20 cellular contexts compared by ENCODE assay signal in genomic region chr19:19083413-19084178, GRCh38. TPM values are rescaled to one million over a fixed set of nuclear protein-coding genes. Genes with fewer than 3 reads are reported as not detected.
DNase-seq lines count a peak whose midpoint lies in the region; ATAC-seq, FAIRE-seq and TF ChIP-seq lines count a peak whose summit lies in the region.
"Had no signal": no experiment of that assay in that cellular context is flagged by ENCODE, and none has a peak within 500 bp of the region (broad histone marks: within the 10 kb centered on the region; RNA-seq: fewer than 3 reads in every experiment).

No MANE protein-coding gene starts in this region.

- H3K9ac ChIP-seq in K562 (ENCODE audit: insufficient read depth in 1 of 2, low read depth in 2 of 2, low read length in 2 of 2): peak overlapping the region in 1 of 2 experiments; percentile 45; a peak in 1 of 4 replicates
- H3K9ac ChIP-seq in Karpas-422 (ENCODE audit: low read length): no peak overlapping the region

- no peaks in the 10 kb centered on the region for H3K36me3 Mint-ChIP-seq in MCF 10A (ENCODE audit: insufficient read depth, unreplicated experiment)
- H3K36me3 Mint-ChIP-seq in activated T-helper 2 cell treated with anti-CD3 and anti-CD28 coated beads, Interferon-gamma antibody, Interleukin-2, Interleukin-4, amounts not matched to agents 10 μg/mL and 5 μg/mL and 100 μg/mL, durations not matched to agents 14 hours and 24 hours and 36 hours (ENCODE audit: low read depth): no peaks in the 10 kb centered on the region

- H3K27me3 ChIP-seq in H7 (ENCODE audit: control insufficient read depth, insufficient read depth, low read length): peaks cover 1% of the 10 kb centered on the region; the same call in 1 of the 2 replicates
- H3K27me3 ChIP-seq in K562 (ENCODE audit: control insufficient read depth in 2 of 2, insufficient read depth in 2 of 2, low read length in 2 of 2): no peaks in the 10 kb centered on the region
- no peaks in the 10 kb centered on the region for H3K27me3 ChIP-seq in psoas muscle (ENCODE audit: insufficient read depth in 3 of 3, low read length in 2 of 3)
- H3K27me3 ChIP-seq in Karpas-422 (ENCODE audit: low read length): no peaks in the 10 kb centered on the region

- no peaks in the 10 kb centered on the region for H3K9me3 Mint-ChIP-seq in MCF 10A (ENCODE audit: unreplicated experiment)
- H3K9me3 Mint-ChIP-seq in activated T-helper 2 cell treated with anti-CD3 and anti-CD28 coated beads, Interferon-gamma antibody, Interleukin-2, Interleukin-4, amounts not matched to agents 10 μg/mL and 5 μg/mL and 100 μg/mL, durations not matched to agents 14 hours and 24 hours and 36 hours: no peaks in the 10 kb centered on the region
- H3K9me3 Mint-ChIP-seq: CD14-positive monocyte had no signal

- no peaks in the 10 kb centered on the region for H3K9me3 ChIP-seq in K562 (replicated peaks; ENCODE audit: control insufficient read depth, insufficient read depth, low read depth, low read length)
- H3K9me3 ChIP-seq in psoas muscle: no peaks in the 10 kb centered on the region
- no peaks in the 10 kb centered on the region for H3K9me3 ChIP-seq in Karpas-422 (ENCODE audit: low read length)

- no peak overlapping the region for H3K4me3 ChIP-seq in H7 (ENCODE audit: insufficient read depth, low read depth, low read length)
- H3K4me3 ChIP-seq in K562: no peak overlapping the region
- H3K4me3 ChIP-seq in psoas muscle: no peak overlapping the region
- H3K4me3 ChIP-seq in Karpas-422 (ENCODE audit: low read length): no peak overlapping the region
- H3K4me3 ChIP-seq: GM12878 had no signal

- H3K27ac ChIP-seq in K562 (ENCODE audit: extremely low read depth, low read depth, low read length) (no peak overlapping the region), psoas muscle (no peak overlapping the region), Karpas-422 (ENCODE audit: low read length) (no peak overlapping the region)

- no peak for FAIRE-seq in K562 (lab: Jason Lieb, UNC)
- FAIRE-seq: GM12878, GM18507 had no signal

- H3K4me2 ChIP-seq in K562 (ENCODE audit: insufficient read depth, low read length) (no peak overlapping the region), Karpas-422 (ENCODE audit: low read depth, low read length, poor library complexity, severe bottlenecking) (no peak overlapping the region)

- TF ChIP-seq CTCF in K562 (IDR thresholded peaks at IDR 0.05 in 2 of 3, conservative IDR thresholded peaks at IDR 0.05 in 1 of 3; ENCODE audit: insufficient read depth in 2 of 3, low read depth in 1 of 3, low read length in 3 of 3) (no peak), psoas muscle (IDR thresholded peaks at IDR 0.05) (no peak), MCF 10A (IDR thresholded peaks at IDR 0.05; ENCODE audit: unreplicated experiment) (no peak)

- H3K79me2 ChIP-seq in K562 (ENCODE audit: control insufficient read depth, insufficient read depth, low read length): peaks cover 22% of the 10 kb centered on the region
- no peaks in the 10 kb centered on the region for H3K79me2 ChIP-seq in Karpas-422 (ENCODE audit: low read length)

- POLR2A ChIA-PET in K562 (lab: Yijun Ruan, JAX) (interaction anchor here (1.1 kb wide), 1 partner anchor 15 kb away, joined by 3 read pairs; no protein-coding TSS in a partner anchor), MCF 10A (lab: Yijun Ruan, JAX) (no interaction called here)

- H2AFZ ChIP-seq in K562 (ENCODE audit: low read depth, low read length) (no peak overlapping the region), Karpas-422 (ENCODE audit: low read length) (no peak overlapping the region)

- DNase-seq in H7 (peak; percentile 39), K562 (ENCODE audit: extremely low read depth in 1 of 4, low spot score in 3 of 4) (no peak), left lobe of liver (ENCODE audit: low spot score) (no peak), psoas muscle (peak; percentile 41 to 78), Karpas-422 (no peak), MCF 10A (ENCODE audit: unreplicated experiment) (no peak)
- no peak for DNase-seq in activated T-helper 2 cell treated with anti-CD3 and anti-CD28 coated beads, Interferon-gamma antibody, Interleukin-2, Interleukin-4, amounts not matched to agents 10 μg/mL and 5 μg/mL and 100 μg/mL, durations not matched to agents 14 hours and 24 hours and 36 hours (ENCODE audit: low spot score)
- DNase-seq: AML-193, DMS 273 treated with DMSO at 0.1 percent for 48 hours, GDM1, Kasumi-1, NCI-H1105, NCI-H1694 treated with DMSO at 0.1 percent for 48 hours, NCI-H345, NCI-H526 treated with DMSO at 0.1 percent for 48 hours, OCI-M1 had no signal

- H3K4me1 ChIP-seq in K562 (replicated peaks in 1 of 2; ENCODE audit: control insufficient read depth in 2 of 2, insufficient read depth in 2 of 2, low read length in 2 of 2) (peaks cover 7 to 16% of the 10 kb centered on the region in 2 experiments; a peak in 2 of 5 replicates), psoas muscle (peaks cover 4% of the 10 kb centered on the region), Karpas-422 (ENCODE audit: low read length) (no peaks in the 10 kb centered on the region)

- H3K36me3 ChIP-seq in H7 (replicated peaks; ENCODE audit: control insufficient read depth, insufficient read depth, low read length) (no peaks in the 10 kb centered on the region), K562 (ENCODE audit: control insufficient read depth, insufficient read depth, low read length) (peaks cover 15% of the 10 kb centered on the region; the same call in 2 of the 3 replicates), psoas muscle (ENCODE audit: insufficient read depth in 1 of 2, low read depth in 1 of 2) (peaks cover 0 to 11% of the 10 kb centered on the region in 2 donors), Karpas-422 (ENCODE audit: insufficient read depth, low read length) (no peaks in the 10 kb centered on the region)

- no peak for TF ChIP-seq POLR2A in K562 (conservative IDR thresholded peaks at IDR 0.05)

- H4K20me1 ChIP-seq in K562 (replicated peaks; ENCODE audit: control insufficient read depth, insufficient read depth, low read length) (peaks cover 6% of the 10 kb centered on the region; the same call in 1 of the 2 replicates), Karpas-422 (ENCODE audit: insufficient read depth, low read depth, low read length) (no peaks in the 10 kb centered on the region)

- 93% methylated on average over 7 of the region's 10 CpGs for WGBS in K562 (ENCODE audit: insufficient coverage, low coverage, missing lambda C conversion rate)
- WGBS in psoas muscle, 3 donors: 59 to 71% (median 65%) methylated on average over 10 of the region's 10 CpGs

- ATAC-seq in K562 (no peak), left lobe of liver (peak; percentile 20), psoas muscle (peak; percentile 57 to 78 (median 70)), GM18867 (IDR thresholded peaks at IDR 0.05; ENCODE audit: unreplicated experiment) (no peak)
- ATAC-seq: GM12878 had no signal

- no peak overlapping the region for H3K27ac Mint-ChIP-seq in MCF 10A (ENCODE audit: low read depth, unreplicated experiment)
- H3K27ac Mint-ChIP-seq in activated T-helper 2 cell treated with anti-CD3 and anti-CD28 coated beads, Interferon-gamma antibody, Interleukin-2, Interleukin-4, amounts not matched to agents 10 μg/mL and 5 μg/mL and 100 μg/mL, durations not matched to agents 14 hours and 24 hours and 36 hours: no peak overlapping the region
- H3K27ac Mint-ChIP-seq: CD14-positive monocyte had no signal

- H3K27me3 Mint-ChIP-seq in MCF 10A (ENCODE audit: insufficient read depth, unreplicated experiment): no peaks in the 10 kb centered on the region
- no peaks in the 10 kb centered on the region for H3K27me3 Mint-ChIP-seq in activated T-helper 2 cell treated with anti-CD3 and anti-CD28 coated beads, Interferon-gamma antibody, Interleukin-2, Interleukin-4, amounts not matched to agents 10 μg/mL and 5 μg/mL and 100 μg/mL, durations not matched to agents 14 hours and 24 hours and 36 hours (ENCODE audit: low read depth)

- no peak for TF ChIP-seq RAD21 in K562 (CRISPR knock-in tag; conservative IDR thresholded peaks at IDR 0.05 in 1 of 2, IDR thresholded peaks at IDR 0.05 in 1 of 2)

- in situ Hi-C loops in K562 (cut with MboI): no loop called here

- BruUV-seq in K562 (replicated peaks; lab: Mats Ljungman, UMichigan) (no TSS peak), MCF 10A (replicated peaks; lab: Mats Ljungman, UMichigan) (no TSS peak)

- TF ChIP-seq EP300 in K562 (IDR thresholded peaks at IDR 0.05; ENCODE audit: low read length): no peak

- H3K4me3 Mint-ChIP-seq in MCF 10A (ENCODE audit: unreplicated experiment): no peak overlapping the region
- H3K4me3 Mint-ChIP-seq in activated T-helper 2 cell treated with anti-CD3 and anti-CD28 coated beads, Interferon-gamma antibody, Interleukin-2, Interleukin-4, amounts not matched to agents 10 μg/mL and 5 μg/mL and 100 μg/mL, durations not matched to agents 14 hours and 24 hours and 36 hours (ENCODE audit: low read depth): no peak overlapping the region
- H3K4me3 Mint-ChIP-seq: CD14-positive monocyte had no signal

- intact Hi-C loops in K562 (cut with micrococcal nuclease) (no loop called here), psoas muscle (cut with DNase I) (no loop called here), MCF 10A (cut with micrococcal nuclease) (no loop called here)
- intact Hi-C loops in activated T-helper 2 cell treated with anti-CD3 and anti-CD28 coated beads, Interferon-gamma antibody, Interleukin-2, Interleukin-4, amounts not matched to agents 10 μg/mL and 5 μg/mL and 100 μg/mL, durations not matched to agents 14 hours and 24 hours and 36 hours (cut with micrococcal nuclease): no loop called here

- CTCF ChIA-PET in K562 (lab: Yijun Ruan, JAX; ENCODE audit: low intra/inter-chr PET ratio): no interaction called here
- CTCF ChIA-PET in MCF 10A (lab: Yijun Ruan, JAX): no interaction called here

- peaks cover 4% of the 10 kb centered on the region for H3K9me1 ChIP-seq in K562 (ENCODE audit: control insufficient read depth, insufficient read depth, low read length)

- no peaks in the 10 kb centered on the region for H3K9me2 ChIP-seq in Karpas-422 (replicated peaks; ENCODE audit: insufficient read depth, low read length)

- no peaks in the 10 kb centered on the region for H3K4me1 Mint-ChIP-seq in MCF 10A (ENCODE audit: insufficient read depth, unreplicated experiment)
- H3K4me1 Mint-ChIP-seq in activated T-helper 2 cell treated with anti-CD3 and anti-CD28 coated beads, Interferon-gamma antibody, Interleukin-2, Interleukin-4, amounts not matched to agents 10 μg/mL and 5 μg/mL and 100 μg/mL, durations not matched to agents 14 hours and 24 hours and 36 hours (ENCODE audit: low read depth): no peaks in the 10 kb centered on the region

RNA-seq across cellular contexts. Expression of gene SLC25A42, which starts 19.8 kb away (rescaled TPM):
- total RNA-seq in H7 (2014; rRNA removed; shearing (Covaris generic)): 4.8 and 8.0 TPM in 2 replicates
- total RNA-seq in K562 (2011; cell fraction: chromatin; rRNA removed; ENCODE audit: low replicate concordance): 32.0 and 85.4 TPM in 2 replicates
- 50.1 and 57.7 TPM in 2 replicates for total RNA-seq in K562 (2011; cell fraction: nucleolus; rRNA removed)
- 45.2 and 57.4 TPM in 2 replicates for total RNA-seq in K562 (2011; cell fraction: nucleoplasm; rRNA removed)
- 14.1 and 15.1 TPM in 2 replicates for total RNA-seq in K562 (2014; rRNA removed)
- total RNA-seq in K562 (2014; rRNA removed; fragmentation: Illumina TruSeq; extraction: Trizol): 7.9 and 10.5 TPM in 2 replicates
- 8.7 and 9.9 TPM in 2 replicates for total RNA-seq in K562 (2015; rRNA removed; fragmentation: Illumina TruSeq; extraction: Trizol)
- 30.2 and 32.2 TPM in 2 replicates for total RNA-seq in K562 (2021)
- 17.0 and 19.4 TPM in 2 replicates for polyA plus RNA-seq in K562 (2011; rRNA removed)
- 21.5 and 36.4 TPM in 2 replicates for polyA plus RNA-seq in K562 (2011; cell fraction: cytosol; rRNA removed)
- polyA plus RNA-seq in K562 (2011; cell fraction: nucleus; rRNA removed): 66.0 and 91.7 TPM in 2 replicates
- polyA plus RNA-seq in K562 (2012): 17.8 and 23.7 TPM in 2 replicates
- 16.4 and 23.3 TPM in 2 replicates for polyA plus RNA-seq in K562 (2014; fragmentation: Illumina TruSeq; extraction: Trizol)
- polyA plus RNA-seq in K562 (2014; fragmentation: Nextera tagmentation; extraction: Ambion mirVana): 1 to 10 TPM in 1 of 2 experiments, under 1 TPM in 1; 0.59 to 2.0 TPM
- 24.7 and 25.5 TPM in 2 replicates for polyA plus RNA-seq in K562 (2014; rRNA removed)
- polyA minus RNA-seq in K562 (2011; rRNA and poly(A)+ RNA removed): 6.5 and 10.2 TPM in 2 replicates
- polyA minus RNA-seq in K562 (2011; cell fraction: cytosol; rRNA and poly(A)+ RNA removed): 11.4 and 14.1 TPM in 2 replicates
- polyA minus RNA-seq in K562 (2011; cell fraction: nucleus; rRNA and poly(A)+ RNA removed): 13.1 and 13.3 TPM in 2 replicates
- 77.8 TPM for total RNA-seq in left lobe of liver
- 10 to 100 TPM; 14.7 to 40.2 (median 24.5) TPM for total RNA-seq in psoas muscle
- polyA plus RNA-seq in psoas muscle: 10 to 100 TPM in 2 of 3 donors, 1 to 10 TPM in 1; 4.6 to 31.9 (median 12.2) TPM
- 4.5 and 6.2 TPM in 2 replicates for total RNA-seq in Karpas-422 (2014; rRNA removed; shearing (Covaris generic); ENCODE audit: low replicate concordance)
- total RNA-seq in MCF 10A (2022): 3.1 and 3.7 TPM in 2 replicates
- total RNA-seq in activated T-helper 2 cell treated with anti-CD3 and anti-CD28 coated beads, Interferon-gamma antibody, Interleukin-2, Interleukin-4, amounts not matched to agents 10 μg/mL and 5 μg/mL and 100 μg/mL, durations not matched to agents 14 hours and 24 hours and 36 hours: 9.1 and 9.2 TPM in 2 replicates

RNA-seq across cellular contexts. Expression of gene ARMC6, which starts 50.2 kb away (rescaled TPM):
- 69.4 and 100.0 TPM in 2 replicates for total RNA-seq in H7 (2014; rRNA removed; shearing (Covaris generic))
- total RNA-seq in K562 (2011; cell fraction: chromatin; rRNA removed; ENCODE audit: low replicate concordance): 30.4 and 88.7 TPM in 2 replicates
- total RNA-seq in K562 (2011; cell fraction: nucleolus; rRNA removed): 63.9 and 75.1 TPM in 2 replicates
- total RNA-seq in K562 (2011; cell fraction: nucleoplasm; rRNA removed): 40.5 and 41.2 TPM in 2 replicates
- total RNA-seq in K562 (2014; rRNA removed) (93.4 and 116 TPM in 2 replicates), K562 (2014; rRNA removed; fragmentation: Illumina TruSeq; extraction: Trizol) (25.9 and 40.9 TPM in 2 replicates), K562 (2015; rRNA removed; fragmentation: Illumina TruSeq; extraction: Trizol) (62.3 and 63.9 TPM in 2 replicates), K562 (2021) (69.2 and 73.4 TPM in 2 replicates), left lobe of liver (50.9 TPM), psoas muscle (10 to 100 TPM; 13.7 to 22.6 (median 18.8) TPM), MCF 10A (2022) (24.8 and 37.1 TPM in 2 replicates)
- polyA plus RNA-seq in K562 (2011; rRNA removed) (38.1 and 47.1 TPM in 2 replicates), K562 (2014; fragmentation: Illumina TruSeq; extraction: Trizol) (63.6 and 75.5 TPM in 2 replicates), K562 (2014; fragmentation: Nextera tagmentation; extraction: Ambion mirVana) (1 to 10 TPM; 2.1 to 5.4 TPM), K562 (2014; rRNA removed) (65.4 and 76.3 TPM in 2 replicates), psoas muscle (10 to 100 TPM; 22.8 to 74.1 (median 25.7) TPM)
- polyA plus RNA-seq in K562 (2011; cell fraction: cytosol; rRNA removed): 48.2 and 88.3 TPM in 2 replicates
- polyA plus RNA-seq in K562 (2011; cell fraction: nucleus; rRNA removed): 48.6 and 65.2 TPM in 2 replicates
- polyA plus RNA-seq in K562 (2012): 53.4 and 54.5 TPM in 2 replicates
- polyA minus RNA-seq in K562 (2011; rRNA and poly(A)+ RNA removed): 23.4 and 39.5 TPM in 2 replicates
- 50.9 and 61.3 TPM in 2 replicates for polyA minus RNA-seq in K562 (2011; cell fraction: cytosol; rRNA and poly(A)+ RNA removed)
- polyA minus RNA-seq in K562 (2011; cell fraction: nucleus; rRNA and poly(A)+ RNA removed): 25.5 and 25.7 TPM in 2 replicates
- total RNA-seq in Karpas-422 (2014; rRNA removed; shearing (Covaris generic); ENCODE audit: low replicate concordance): 25.1 and 43.6 TPM in 2 replicates
- total RNA-seq in activated T-helper 2 cell treated with anti-CD3 and anti-CD28 coated beads, Interferon-gamma antibody, Interleukin-2, Interleukin-4, amounts not matched to agents 10 μg/mL and 5 μg/mL and 100 μg/mL, durations not matched to agents 14 hours and 24 hours and 36 hours: 44.9 and 53.9 TPM in 2 replicates

RNA-seq across cellular contexts. Expression of gene SUGP2, which starts 50.3 kb away (rescaled TPM):
- 54.5 and 79.0 TPM in 2 replicates for total RNA-seq in H7 (2014; rRNA removed; shearing (Covaris generic))
- 383 and 414 TPM in 2 replicates for total RNA-seq in K562 (2011; cell fraction: chromatin; rRNA removed; ENCODE audit: low replicate concordance)
- total RNA-seq in K562 (2011; cell fraction: nucleolus; rRNA removed): 210 and 215 TPM in 2 replicates
- 214 and 219 TPM in 2 replicates for total RNA-seq in K562 (2011; cell fraction: nucleoplasm; rRNA removed)
- total RNA-seq in K562 (2014; rRNA removed) (50.6 and 61.7 TPM in 2 replicates), K562 (2014; rRNA removed; fragmentation: Illumina TruSeq; extraction: Trizol) (63.1 and 70.8 TPM in 2 replicates), K562 (2015; rRNA removed; fragmentation: Illumina TruSeq; extraction: Trizol) (60.5 and 61.8 TPM in 2 replicates), K562 (2021) (96.4 and 97.5 TPM in 2 replicates), left lobe of liver (35.4 TPM), psoas muscle (10 to 100 TPM; 41.3 to 53.3 (median 48.1) TPM), MCF 10A (2022) (69.1 and 75.8 TPM in 2 replicates)
- polyA plus RNA-seq in K562 (2011; rRNA removed) (101 and 135 TPM in 2 replicates), K562 (2014; fragmentation: Illumina TruSeq; extraction: Trizol) (82.8 and 89.9 TPM in 2 replicates), K562 (2014; fragmentation: Nextera tagmentation; extraction: Ambion mirVana) (10 to 100 TPM; 13.1 to 22.6 TPM), K562 (2014; rRNA removed) (93.0 and 120 TPM in 2 replicates), psoas muscle (10 to 100 TPM; 31.8 to 45.3 (median 34.4) TPM)
- polyA plus RNA-seq in K562 (2011; cell fraction: cytosol; rRNA removed): 49.7 and 83.6 TPM in 2 replicates
- polyA plus RNA-seq in K562 (2011; cell fraction: nucleus; rRNA removed): 318 and 368 TPM in 2 replicates
- polyA plus RNA-seq in K562 (2012): 73.8 and 103 TPM in 2 replicates
- polyA minus RNA-seq in K562 (2011; rRNA and poly(A)+ RNA removed): 58.5 and 77.2 TPM in 2 replicates
- 32.1 and 32.5 TPM in 2 replicates for polyA minus RNA-seq in K562 (2011; cell fraction: cytosol; rRNA and poly(A)+ RNA removed)
- 80.9 and 135 TPM in 2 replicates for polyA minus RNA-seq in K562 (2011; cell fraction: nucleus; rRNA and poly(A)+ RNA removed)
- 71.7 and 74.1 TPM in 2 replicates for total RNA-seq in Karpas-422 (2014; rRNA removed; shearing (Covaris generic); ENCODE audit: low replicate concordance)
- total RNA-seq in activated T-helper 2 cell treated with anti-CD3 and anti-CD28 coated beads, Interferon-gamma antibody, Interleukin-2, Interleukin-4, amounts not matched to agents 10 μg/mL and 5 μg/mL and 100 μg/mL, durations not matched to agents 14 hours and 24 hours and 36 hours: 129 and 140 TPM in 2 replicates

RNA-seq across cellular contexts. Expression of gene TMEM161A, which starts 54.7 kb away (rescaled TPM):
- total RNA-seq in H7 (2014; rRNA removed; shearing (Covaris generic)): 26.6 and 36.3 TPM in 2 replicates
- total RNA-seq in K562 (2011; cell fraction: chromatin; rRNA removed; ENCODE audit: low replicate concordance): 61.8 and 208 TPM in 2 replicates
- total RNA-seq in K562 (2011; cell fraction: nucleolus; rRNA removed): 275 and 276 TPM in 2 replicates
- total RNA-seq in K562 (2011; cell fraction: nucleoplasm; rRNA removed): 120 and 154 TPM in 2 replicates
- total RNA-seq in K562 (2014; rRNA removed) (77.2 and 105 TPM in 2 replicates), K562 (2014; rRNA removed; fragmentation: Illumina TruSeq; extraction: Trizol) (15.4 and 24.5 TPM in 2 replicates), K562 (2015; rRNA removed; fragmentation: Illumina TruSeq; extraction: Trizol) (33.8 and 38.9 TPM in 2 replicates), K562 (2021) (76.7 and 81.2 TPM in 2 replicates), left lobe of liver (24.9 TPM), psoas muscle (10 to 100 TPM; 31.3 to 61.3 (median 42.8) TPM), MCF 10A (2022) (34.8 and 36.1 TPM in 2 replicates)
- polyA plus RNA-seq in K562 (2011; rRNA removed) (42.5 and 66.4 TPM in 2 replicates), K562 (2014; fragmentation: Illumina TruSeq; extraction: Trizol) (29.2 and 68.5 TPM in 2 replicates), K562 (2014; fragmentation: Nextera tagmentation; extraction: Ambion mirVana) (1 to 10 TPM in 1 of 2 experiments, under 1 TPM in 1; 0.63 to 4.7 TPM), K562 (2014; rRNA removed) (92.3 and 98.4 TPM in 2 replicates), psoas muscle (10 to 100 TPM; 30.2 to 46.1 (median 37.6) TPM)
- polyA plus RNA-seq in K562 (2011; cell fraction: cytosol; rRNA removed): 82.2 and 238 TPM in 2 replicates
- polyA plus RNA-seq in K562 (2011; cell fraction: nucleus; rRNA removed): 177 and 332 TPM in 2 replicates
- polyA plus RNA-seq in K562 (2012): 45.4 and 63.2 TPM in 2 replicates
- polyA minus RNA-seq in K562 (2011; rRNA and poly(A)+ RNA removed): 35.9 and 53.2 TPM in 2 replicates
- polyA minus RNA-seq in K562 (2011; cell fraction: cytosol; rRNA and poly(A)+ RNA removed): 52.1 and 59.5 TPM in 2 replicates
- polyA minus RNA-seq in K562 (2011; cell fraction: nucleus; rRNA and poly(A)+ RNA removed): 89.7 and 90.0 TPM in 2 replicates
- total RNA-seq in Karpas-422 (2014; rRNA removed; shearing (Covaris generic); ENCODE audit: low replicate concordance): 24.9 and 58.5 TPM in 2 replicates
- total RNA-seq in activated T-helper 2 cell treated with anti-CD3 and anti-CD28 coated beads, Interferon-gamma antibody, Interleukin-2, Interleukin-4, amounts not matched to agents 10 μg/mL and 5 μg/mL and 100 μg/mL, durations not matched to agents 14 hours and 24 hours and 36 hours: 41.4 TPM in 2 replicates

Comparison
In these comparisons a context has a peak if more than half of its experiments do, and no peak if none do; other contexts are left out.
1. DNase-seq: peak in H7 (single experiment) and psoas muscle (2 of 2); none in K562 (0 of 4), left lobe of liver (single experiment), Karpas-422 (single experiment), MCF 10A (single experiment) and activated T-helper 2 cell treated with anti-CD3 and anti-CD28 coated beads, Interferon-gamma antibody, Interleukin-2, Interleukin-4, amounts not matched to agents 10 μg/mL and 5 μg/mL and 100 μg/mL, durations not matched to agents 14 hours and 24 hours and 36 hours (single experiment).
2. ATAC-seq: peak in left lobe of liver (single experiment) and psoas muscle (4 of 4); none in K562 (single experiment) and GM18867 (single experiment).